ENCODE assay signal across 8 cellular contexts in genomic region chr3:158918008-158918407, GRCh38.
DNase-seq lines count a peak whose midpoint lies in the region; ATAC-seq and TF ChIP-seq lines count a peak whose summit lies in the region.

No MANE protein-coding gene starts in this region.

- BruUV-seq in mammary epithelial cell (replicated peaks; lab: Mats Ljungman, UMichigan): no TSS peak

- no peak overlapping the region for H2AFZ ChIP-seq in mammary epithelial cell (ENCODE audit: low read depth, low read length)

- WGBS in mammary epithelial cell (ENCODE audit: low coverage, missing lambda C conversion rate): 28% methylated on average over 3 of the region's 3 CpGs

- H4K20me1 ChIP-seq in mammary epithelial cell (ENCODE audit: insufficient read depth, low read length): no peaks in the 10 kb centered on the region

- H3K27me3 ChIP-seq in mammary epithelial cell (ENCODE audit: insufficient read depth, low read length): no peaks in the 10 kb centered on the region
- H3K27me3 ChIP-seq in lower lobe of right lung (ENCODE audit: low read depth): no peaks in the 10 kb centered on the region

- intact Hi-C loops in mammary epithelial cell (cut with micrococcal nuclease): loop anchor here (1.0 to 5.0 kb wide), 4 partner anchors 73 to 334 kb away; no protein-coding TSS in a partner anchor
- intact Hi-C loops in lower lobe of right lung (cut with DNase I): no loop called here

- TF ChIP-seq CTCF in mammary epithelial cell (conservative IDR thresholded peaks at IDR 0.05 in 1 of 2, IDR thresholded peaks at IDR 0.05 in 1 of 2; ENCODE audit: extremely low read depth in 1 of 2, insufficient read depth in 1 of 2, low read depth in 1 of 2, low read length in 2 of 2) (peak; percentile 82 to 84), lower lobe of right lung (IDR thresholded peaks at IDR 0.05) (peak; percentile 43)

- H3K9me3 ChIP-seq in mammary epithelial cell (replicated peaks; ENCODE audit: insufficient read depth, low read length): no peaks in the 10 kb centered on the region
- no peaks in the 10 kb centered on the region for H3K9me3 ChIP-seq in lower lobe of right lung

- ATAC-seq in GM19463 (IDR thresholded peaks at IDR 0.05; ENCODE audit: unreplicated experiment): peak; percentile 85
- peak; percentile 89 for ATAC-seq in HG03439 (IDR thresholded peaks at IDR 0.05; ENCODE audit: unreplicated experiment)
- peak; percentile 64 to 67 for ATAC-seq in lower lobe of right lung

- dilution Hi-C loops in mammary epithelial cell (cut with HindIII; ENCODE audit: low sequenced_read_pairs): loop anchor here (25.0 kb wide), 1 partner anchor 344 kb away; no protein-coding TSS in a partner anchor

- H3K9ac ChIP-seq in mammary epithelial cell (ENCODE audit: insufficient read depth, low read length): no peak overlapping the region

- H3K27ac ChIP-seq in mammary epithelial cell (ENCODE audit: insufficient read depth, low read depth, low read length) (no peak overlapping the region), lower lobe of right lung (no peak overlapping the region)

- H3K36me3 ChIP-seq in mammary epithelial cell (ENCODE audit: insufficient read depth, low read length): no peaks in the 10 kb centered on the region
- no peaks in the 10 kb centered on the region for H3K36me3 ChIP-seq in lower lobe of right lung

- peak; percentile 9 for DNase-seq in NK-92 treated with Interleukin-12 subunit alpha and Interleukin-12 subunit beta, amount 100 ng/mL, for 24 hours (lab: John Stamatoyannopoulos, UW)
- DNase-seq in NK-92 (lab: John Stamatoyannopoulos, UW; ENCODE audit: unreplicated experiment) (no peak), NCI-H82 treated with DMSO at 0.1 percent for 48 hours (lab: John Stamatoyannopoulos, UW; ENCODE audit: unreplicated experiment) (peak; percentile 61), mammary epithelial cell (peak; percentile 61), lower lobe of right lung (no peak), mesenteric fat pad (ENCODE audit: low spot score) (no peak)

- H3K4me3 ChIP-seq in mammary epithelial cell (replicated peaks in 1 of 3; ENCODE audit: insufficient read depth in 1 of 3, low read depth in 2 of 3, low read length in 3 of 3): no peak overlapping the region
- no peak overlapping the region for H3K4me3 ChIP-seq in lower lobe of right lung

- in situ Hi-C loops in mammary epithelial cell (cut with MboI; ENCODE audit: low sequenced_read_pairs in 2 of 2): loop anchor here in 1 of 2 donors (5.0 kb wide), 1 partner anchor 324 kb away; no protein-coding TSS in a partner anchor

- H3K4me1 ChIP-seq in mammary epithelial cell (ENCODE audit: insufficient read depth, low read length) (no peaks in the 10 kb centered on the region), lower lobe of right lung (no peaks in the 10 kb centered on the region)

- H3K79me2 ChIP-seq in mammary epithelial cell (ENCODE audit: insufficient read depth, low read length): no peaks in the 10 kb centered on the region

- CTCF ChIA-PET in mammary epithelial cell (lab: Charles Lee; ENCODE audit: low non-redundant PET): no interaction called here

- H3K4me2 ChIP-seq in mammary epithelial cell (ENCODE audit: insufficient read depth, low read depth, low read length): no peak overlapping the region

Comparison
In these comparisons a context has a peak if more than half of its experiments do, and no peak if none do; other contexts are left out.
1. DNase-seq: peak in NK-92 treated with Interleukin-12 subunit alpha and Interleukin-12 subunit beta, amount 100 ng/mL, for 24 hours (single experiment), NCI-H82 treated with DMSO at 0.1 percent for 48 hours (single experiment) and mammary epithelial cell (single experiment); none in NK-92 (single experiment), lower lobe of right lung (single experiment) and mesenteric fat pad (single experiment).
2. Peak in every context shown above with its lines, with median percentiles within 50 percentile points of each other: ATAC-seq.